17 cellular contexts compared by ENCODE assay signal in genomic region chrX:38939067-38939466, GRCh38.
DNase-seq lines count a peak whose midpoint lies in the region; ATAC-seq and TF ChIP-seq lines count a peak whose summit lies in the region.
"Had no signal": no experiment of that assay in that cellular context is flagged by ENCODE, and none has a peak within 500 bp of the region (broad histone marks: within the 10 kb centered on the region; RNA-seq: fewer than 3 reads in every experiment).

No MANE protein-coding gene starts in this region.

- ATAC-seq in psoas muscle, result peak; percentile 39 to 71 (median 64)
- no peak for ATAC-seq in foreskin keratinocyte

- POLR2A ChIA-PET in activated CD4-positive, alpha-beta T cell treated with anti-CD3 and anti-CD28 coated beads, Interleukin-2, amount 10 ng/mL, durations not matched to agents 7 days and 5 days (lab: Charles Lee), result no interaction called here

- DNase-seq in AG10803 (ENCODE audit: low read depth) (peak; percentile 57), RPMI7951 (ENCODE audit: low read depth) (peak; percentile 28), fibroblast of mammary gland (ENCODE audit: low read depth) (peak; percentile 96), psoas muscle (no peak), Calu3 (no peak), foreskin keratinocyte (no peak), putamen (ENCODE audit: low spot score) (no peak)
- no peak for DNase-seq in activated CD4-positive, alpha-beta T cell treated with anti-CD3 and anti-CD28 coated beads, Interleukin-2, amount 10 ng/mL, durations not matched to agents 7 days and 5 days
- DNase-seq: midbrain; MM.1S; NCI-H1694; NCI-H446; stimulated activated CD4-positive, alpha-beta T cell treated with anti-CD3 and anti-CD28 coated beads, Interleukin-2, amount 100 ng/mL, for 24 hours; T-helper 1 cell had no signal

- peak overlapping the region; percentile 67 for H3K27ac ChIP-seq in psoas muscle
- no peak overlapping the region for H3K27ac ChIP-seq in foreskin keratinocyte
- H3K27ac ChIP-seq: hepatocyte had no signal

- intact Hi-C loops in psoas muscle (cut with DNase I) (no loop called here), Calu3 (cut with micrococcal nuclease; ENCODE audit: unreplicated experiment) (no loop called here)

- H3K4me1 Mint-ChIP-seq in Calu3 (ENCODE audit: low read depth, unreplicated experiment), result no peaks in the 10 kb centered on the region
- H3K4me1 Mint-ChIP-seq in activated CD4-positive, alpha-beta T cell treated with anti-CD3 and anti-CD28 coated beads, Interleukin-2, amount 10 ng/mL, durations not matched to agents 7 days and 5 days, result no peaks in the 10 kb centered on the region
- H3K4me1 Mint-ChIP-seq: neural crest cell had no signal

- H3K4me3 Mint-ChIP-seq in Calu3 (ENCODE audit: low read depth, unreplicated experiment), result no peak overlapping the region
- no peak overlapping the region for H3K4me3 Mint-ChIP-seq in activated CD4-positive, alpha-beta T cell treated with anti-CD3 and anti-CD28 coated beads, Interleukin-2, amount 10 ng/mL, durations not matched to agents 7 days and 5 days
- H3K4me3 Mint-ChIP-seq: activated T-helper 1 cell treated with anti-CD3 and anti-CD28 coated beads, Interleukin-12 subunit alpha, Interleukin-12 subunit beta, Interleukin-2, Interleukin-4 antibody, amounts not matched to agents 30 ng/mL and 10 ng/mL and 1 ng/mL, durations not matched to agents 14 hours and 24 hours and 36 hours; neural crest cell had no signal

- no TSS peak for BruUV-seq in Calu3 (replicated peaks; lab: Mats Ljungman, UMichigan)

- TF ChIP-seq CTCF in AG10803 (conservative IDR thresholded peaks at IDR 0.05; ENCODE audit: low read length), result no peak
- TF ChIP-seq CTCF in fibroblast of mammary gland (conservative IDR thresholded peaks at IDR 0.05; ENCODE audit: control insufficient read depth, insufficient read depth, low read depth, low read length), result no peak
- no peak for TF ChIP-seq CTCF in psoas muscle (IDR thresholded peaks at IDR 0.05)
- no peak for TF ChIP-seq CTCF in Calu3 (IDR thresholded peaks at IDR 0.05; ENCODE audit: unreplicated experiment)
- no peak for TF ChIP-seq CTCF in foreskin keratinocyte (conservative IDR thresholded peaks at IDR 0.05)

- H3K4me3 ChIP-seq in AG10803 (ENCODE audit: low read length) (no peak overlapping the region), fibroblast of mammary gland (ENCODE audit: control insufficient read depth, low read depth, low read length) (no peak overlapping the region), psoas muscle (no peak overlapping the region)
- H3K4me3 ChIP-seq: hepatocyte had no signal

- 0 to 6% (median 6%) methylated on average over 1 of the region's 1 CpG for WGBS in psoas muscle, 3 donors

- CTCF ChIA-PET in Calu3 (lab: Charles Lee), result no interaction called here
- CTCF ChIA-PET in activated CD4-positive, alpha-beta T cell treated with anti-CD3 and anti-CD28 coated beads, Interleukin-2, amount 10 ng/mL, durations not matched to agents 7 days and 5 days (lab: Charles Lee), result no interaction called here

- H3K9me3 ChIP-seq in psoas muscle, result peaks cover 12% of the 10 kb centered on the region

- H3K4me1 ChIP-seq in psoas muscle (peaks cover 6% of the 10 kb centered on the region), foreskin keratinocyte (no peaks in the 10 kb centered on the region)

- H3K36me3 ChIP-seq in psoas muscle (ENCODE audit: insufficient read depth in 1 of 2, low read depth in 1 of 2), result no peaks in the 10 kb centered on the region

- no peaks in the 10 kb centered on the region for H3K9me3 Mint-ChIP-seq in Calu3 (ENCODE audit: low read depth, unreplicated experiment)
- H3K9me3 Mint-ChIP-seq in activated CD4-positive, alpha-beta T cell treated with anti-CD3 and anti-CD28 coated beads, Interleukin-2, amount 10 ng/mL, durations not matched to agents 7 days and 5 days, result no peaks in the 10 kb centered on the region
- H3K9me3 Mint-ChIP-seq: activated T-helper 1 cell treated with anti-CD3 and anti-CD28 coated beads, Interleukin-12 subunit alpha, Interleukin-12 subunit beta, Interleukin-2, Interleukin-4 antibody, amounts not matched to agents 30 ng/mL and 10 ng/mL and 1 ng/mL, durations not matched to agents 14 hours and 24 hours and 36 hours had no signal

- H3K27me3 ChIP-seq in psoas muscle (ENCODE audit: insufficient read depth in 3 of 3, low read length in 2 of 3) (no peaks in the 10 kb centered on the region), foreskin keratinocyte (no peaks in the 10 kb centered on the region)
- H3K27me3 ChIP-seq: hepatocyte had no signal

- no peaks in the 10 kb centered on the region for H3K36me3 Mint-ChIP-seq in Calu3 (ENCODE audit: insufficient read depth, unreplicated experiment)
- no peaks in the 10 kb centered on the region for H3K36me3 Mint-ChIP-seq in activated CD4-positive, alpha-beta T cell treated with anti-CD3 and anti-CD28 coated beads, Interleukin-2, amount 10 ng/mL, durations not matched to agents 7 days and 5 days (ENCODE audit: low read depth)

- no peak overlapping the region for H3K27ac Mint-ChIP-seq in Calu3 (ENCODE audit: unreplicated experiment)
- no peak overlapping the region for H3K27ac Mint-ChIP-seq in activated CD4-positive, alpha-beta T cell treated with anti-CD3 and anti-CD28 coated beads, Interleukin-2, amount 10 ng/mL, durations not matched to agents 7 days and 5 days
- H3K27ac Mint-ChIP-seq: activated T-helper 1 cell treated with anti-CD3 and anti-CD28 coated beads, Interleukin-12 subunit alpha, Interleukin-12 subunit beta, Interleukin-2, Interleukin-4 antibody, amounts not matched to agents 30 ng/mL and 10 ng/mL and 1 ng/mL, durations not matched to agents 14 hours and 24 hours and 36 hours had no signal

- no peaks in the 10 kb centered on the region for H3K27me3 Mint-ChIP-seq in Calu3 (ENCODE audit: unreplicated experiment)
- no peaks in the 10 kb centered on the region for H3K27me3 Mint-ChIP-seq in activated CD4-positive, alpha-beta T cell treated with anti-CD3 and anti-CD28 coated beads, Interleukin-2, amount 10 ng/mL, durations not matched to agents 7 days and 5 days

Comparison
In these comparisons a context has a peak if more than half of its experiments do, and no peak if none do; other contexts are left out.
1. DNase-seq: peak in AG10803 (single experiment), RPMI7951 (single experiment) and fibroblast of mammary gland (single experiment); none in psoas muscle (0 of 2), Calu3 (single experiment), activated CD4-positive, alpha-beta T cell treated with anti-CD3 and anti-CD28 coated beads, Interleukin-2, amount 10 ng/mL, durations not matched to agents 7 days and 5 days (single experiment), foreskin keratinocyte (0 of 2) and putamen (single experiment).